8 cellular contexts compared by ENCODE assay signal in genomic region chr15:96893159-96893906, GRCh38.
DNase-seq lines count a peak whose midpoint lies in the region; ATAC-seq and TF ChIP-seq lines count a peak whose summit lies in the region.

No MANE protein-coding gene starts in this region.

- H3K27me3 Mint-ChIP-seq in immature natural killer cell (ENCODE audit: low read depth in 3 of 3) = peaks cover 0 to 3% (median 0%) of the 10 kb centered on the region in 3 donors
- H3K27me3 Mint-ChIP-seq in activated T-helper 17 cell treated with anti-CD3 and anti-CD28 coated beads, Interleukin-2, amount 50 U/mL, for 72 hours = no peaks in the 10 kb centered on the region

- H3K27me3 ChIP-seq in heart right ventricle = peaks cover 0 to 9% (median 0%) of the 10 kb centered on the region in 7 donors
- no peaks in the 10 kb centered on the region for H3K27me3 ChIP-seq in right atrium auricular region
- no peaks in the 10 kb centered on the region for H3K27me3 ChIP-seq in esophagus muscularis mucosa

- ATAC-seq in heart right ventricle (no peak), sciatic nerve (peak; percentile 87)
- no peak for ATAC-seq in activated T-helper 17 cell treated with anti-CD3 and anti-CD28 coated beads, Interleukin-2, amount 50 U/mL, for 72 hours (replicated peaks)

- TF ChIP-seq EP300 in esophagus muscularis mucosa (IDR thresholded peaks at IDR 0.05) = no peak

- H3K9me3 ChIP-seq in heart right ventricle (no peaks in the 10 kb centered on the region), right atrium auricular region (no peaks in the 10 kb centered on the region), esophagus muscularis mucosa (no peaks in the 10 kb centered on the region)

- no peak overlapping the region for H3K4me3 ChIP-seq in heart right ventricle
- no peak overlapping the region for H3K4me3 ChIP-seq in right atrium auricular region
- H3K4me3 ChIP-seq in esophagus muscularis mucosa = no peak overlapping the region

- H3K4me1 Mint-ChIP-seq in immature natural killer cell = peaks cover 9 to 19% of the 10 kb centered on the region in 2 donors
- peaks cover 10% of the 10 kb centered on the region for H3K4me1 Mint-ChIP-seq in activated T-helper 17 cell treated with anti-CD3 and anti-CD28 coated beads, Interleukin-2, amount 50 U/mL, for 72 hours

- intact Hi-C loops in heart right ventricle (cut with DNase I) = loop anchor here in 4 of 10 donors (5.0 to 10.0 kb wide), 2 partner anchors 536 to 539 kb away; no protein-coding TSS in a partner anchor
- intact Hi-C loops in esophagus muscularis mucosa (cut with DNase I) = loop anchor here (5.0 kb wide), 1 partner anchor 536 kb away; no protein-coding TSS in a partner anchor
- intact Hi-C loops in sciatic nerve (cut with DNase I) = loop anchor here (5.0 kb wide), 2 partner anchors 541 to 561 kb away; partner anchors contain the start of gene NR2F2

- no peak for TF ChIP-seq POLR2A in esophagus muscularis mucosa (IDR thresholded peaks at IDR 0.05; ENCODE audit: low read depth)

- H3K36me3 ChIP-seq in heart right ventricle = no peaks in the 10 kb centered on the region
- H3K36me3 ChIP-seq in right atrium auricular region = no peaks in the 10 kb centered on the region
- no peaks in the 10 kb centered on the region for H3K36me3 ChIP-seq in esophagus muscularis mucosa

- no peaks in the 10 kb centered on the region for H3K9me3 Mint-ChIP-seq in immature natural killer cell
- H3K9me3 Mint-ChIP-seq in activated T-helper 17 cell treated with anti-CD3 and anti-CD28 coated beads, Interleukin-2, amount 50 U/mL, for 72 hours = peaks cover 3% of the 10 kb centered on the region

- DNase-seq in heart right ventricle (no peak), right atrium auricular region (ENCODE audit: low spot score) (no peak), NOMO-1 treated with DMSO at 0.1 percent for 48 hours (lab: John Stamatoyannopoulos, UW; ENCODE audit: unreplicated experiment) (peak; percentile 58), esophagus muscularis mucosa (ENCODE audit: extremely low spot score) (no peak), sciatic nerve (ENCODE audit: low spot score) (no peak), immature natural killer cell (no peak)
- DNase-seq in activated T-cell treated with anti-CD3 and anti-CD28 coated beads, Interleukin-2, amount 50 U/mL, for 48 hours = no peak

- H3K4me1 ChIP-seq in heart right ventricle (peaks cover 0 to 10% (median 0%) of the 10 kb centered on the region in 9 donors), right atrium auricular region (no peaks in the 10 kb centered on the region), esophagus muscularis mucosa (peaks cover 0 to 24% (median 17%) of the 10 kb centered on the region in 4 donors)

- H3K27ac ChIP-seq in heart right ventricle (no peak overlapping the region), right atrium auricular region (no peak overlapping the region), esophagus muscularis mucosa (replicated peaks in 1 of 4) (peak overlapping the region in 1 of 4 donors; percentile 22)

- no peaks in the 10 kb centered on the region for H3K36me3 Mint-ChIP-seq in immature natural killer cell
- H3K36me3 Mint-ChIP-seq in activated T-helper 17 cell treated with anti-CD3 and anti-CD28 coated beads, Interleukin-2, amount 50 U/mL, for 72 hours (ENCODE audit: low read depth) = no peaks in the 10 kb centered on the region

- H3K27ac Mint-ChIP-seq in immature natural killer cell = no peak overlapping the region
- no peak overlapping the region for H3K27ac Mint-ChIP-seq in activated T-helper 17 cell treated with anti-CD3 and anti-CD28 coated beads, Interleukin-2, amount 50 U/mL, for 72 hours

- 38 to 50% methylated on average over 5 of the region's 5 CpGs for WGBS in heart right ventricle, 2 donors
- WGBS in esophagus muscularis mucosa = 50% methylated on average over 5 of the region's 5 CpGs

- H3K4me3 Mint-ChIP-seq in immature natural killer cell = no peak overlapping the region
- H3K4me3 Mint-ChIP-seq in activated T-helper 17 cell treated with anti-CD3 and anti-CD28 coated beads, Interleukin-2, amount 50 U/mL, for 72 hours = no peak overlapping the region

- TF ChIP-seq CTCF in heart right ventricle (IDR thresholded peaks at IDR 0.05) = peak in 8 of 9 donors; percentile 8 to 66 (median 52)
- TF ChIP-seq CTCF in right atrium auricular region (IDR thresholded peaks at IDR 0.05) = peak in 1 of 2 donors; percentile 74
- TF ChIP-seq CTCF in esophagus muscularis mucosa (IDR thresholded peaks at IDR 0.05) = peak; percentile 63 to 77 (median 68)
